Comparison of ENCODE assay signal across 18 cellular contexts in the genomic region with DNA sequence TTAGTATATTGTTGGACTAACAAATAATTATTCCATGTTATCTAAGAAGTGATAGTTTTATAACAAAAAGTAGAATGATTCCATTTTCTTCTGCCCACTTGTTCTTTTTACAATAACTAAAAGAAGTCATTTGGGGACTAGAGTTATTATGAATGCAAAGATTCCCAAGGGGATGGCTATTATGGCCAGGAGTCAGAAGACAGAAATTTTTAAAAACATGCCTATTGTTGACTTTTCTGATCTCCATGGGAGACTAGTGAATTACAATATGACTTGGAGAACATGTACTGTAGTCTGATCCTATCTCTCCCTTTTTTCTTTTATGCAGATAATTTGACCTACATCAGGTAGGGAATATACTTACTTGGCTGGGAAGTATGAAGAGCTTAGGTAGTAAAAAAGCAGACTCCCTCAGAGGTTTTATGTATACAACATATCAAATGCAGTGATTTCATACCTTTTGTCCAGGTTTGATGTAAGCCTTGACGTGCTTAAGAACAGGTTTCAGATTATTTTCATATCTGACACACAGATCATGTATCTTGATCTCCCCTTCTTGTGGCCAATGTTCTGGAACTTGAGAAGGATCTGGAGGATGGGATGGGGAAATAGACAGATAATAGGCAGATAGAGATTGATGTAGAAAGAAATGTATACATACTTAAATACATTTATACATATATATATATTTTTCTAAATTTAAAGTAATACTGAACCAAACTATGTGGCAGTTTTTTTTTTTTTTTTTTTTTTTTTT. TPM values are rescaled to one million over a fixed set of nuclear protein-coding genes. Genes with fewer than 3 reads are reported as not detected.
"Had no signal": no experiment of that assay in that cellular context is flagged by ENCODE, and none has a peak within 500 bp of the region (broad histone marks: within the 10 kb centered on the region; RNA-seq: fewer than 3 reads in every experiment).

No MANE protein-coding gene starts in this region.

- H3K27ac ChIP-seq: ascending aorta, foreskin keratinocyte, neural progenitor cell, SK-N-MC, tibial nerve had no signal

- H3K4me1 ChIP-seq: neural progenitor cell had no signal

- H3K36me3 ChIP-seq: ascending aorta, neural progenitor cell, tibial nerve had no signal

- H3K4me3 ChIP-seq: ascending aorta, heart right ventricle, neural progenitor cell, SK-N-MC, tibial nerve had no signal

- H3K27me3 ChIP-seq: ascending aorta, foreskin keratinocyte, heart right ventricle, neural progenitor cell, tibial nerve had no signal

- FAIRE-seq: keratinocyte had no signal

- H3K9me3 ChIP-seq: ascending aorta, tibial nerve had no signal

- ATAC-seq: activated CD8-positive, alpha-beta T cell treated with anti-CD3 and anti-CD28 coated beads for 36 hours; activated T-cell treated with anti-CD3 and anti-CD28 coated beads, Interleukin-2, amount 50 U/mL, for 72 hours; foreskin keratinocyte; stimulated activated memory B cell treated with anti-CD40 and anti-IgM and Interleukin-4, amounts not matched to agents 10 μg/mL and 1 μg/mL and 100 μg/mL, for 72 hours; T-cell had no signal

- H2AFZ ChIP-seq: neural progenitor cell had no signal

- DNase-seq: activated CD8-positive, alpha-beta memory T cell treated with anti-CD3 and anti-CD28 coated beads, Interleukin-2, amount 50 U/mL, for 4 hours; activated CD8-positive, alpha-beta T cell treated with anti-CD3 and anti-CD28 coated beads for 36 hours; activated gamma-delta T cell treated with Interleukin-2 at 50 U/mL for 16 hours; activated naive CD8-positive, alpha-beta T cell treated with anti-CD3 and anti-CD28 coated beads, Interleukin-2, amount 10 ng/mL, durations not matched to agents 7 days and 5 days; activated T-cell treated with anti-CD3 and anti-CD28 coated beads, Interleukin-2, amount 50 U/mL, for 72 hours; effector memory CD4-positive, alpha-beta T cell; foreskin keratinocyte; heart right ventricle; retina; stimulated activated CD4-positive, alpha-beta T cell treated with anti-CD3 and anti-CD28 coated beads, Interleukin-1b, Interleukin-23, amount 100 ng/mL, for 48 hours; T-cell; T1000 had no signal

RNA-seq across cellular contexts. Expression of gene KCNJ8, which starts 41.0 kb away (rescaled TPM):
- total RNA-seq: activated CD8-positive, alpha-beta T cell treated with anti-CD3 and anti-CD28 coated beads for 36 hours; activated naive CD8-positive, alpha-beta T cell treated with anti-CD3 and anti-CD28 coated beads, Interleukin-2, amount 10 ng/mL, durations not matched to agents 7 days and 5 days; activated T-cell treated with anti-CD3 and anti-CD28 coated beads, Interleukin-2, amount 50 U/mL, for 72 hours; foreskin keratinocyte had no signal
- polyA plus RNA-seq: foreskin keratinocyte, keratinocyte had no signal
